In genomic region chr12:96466939-96467751, GRCh38 we compare ENCODE assay signal across 17 cellular contexts. TPM values are rescaled to one million over a fixed set of nuclear protein-coding genes. Genes with fewer than 3 reads are reported as not detected.
A peak's percentile ranks its signal among the peaks of the same experiment; 100 is the strongest.
DNase-seq lines count a peak whose midpoint lies in the region; ATAC-seq and TF ChIP-seq lines count a peak whose summit lies in the region.
"Had no signal": no experiment of that assay in that cellular context is flagged by ENCODE, and none has a peak within 500 bp of the region (broad histone marks: within the 10 kb centered on the region; RNA-seq: fewer than 3 reads in every experiment).

No MANE protein-coding gene starts in this region.

- ATAC-seq in GM18502 (IDR thresholded peaks at IDR 0.05; ENCODE audit: poor library complexity, unreplicated experiment) (no peak), upper lobe of left lung (ENCODE audit: low FRiP score in 2 of 2) (no peak), HG03025 (IDR thresholded peaks at IDR 0.05; ENCODE audit: low FRiP score, unreplicated experiment) (no peak)
- ATAC-seq: activated CD8-positive, alpha-beta memory T cell treated with anti-CD3 and anti-CD28 coated beads, Interleukin-2, amount 10 ng/mL, durations not matched to agents 7 days and 5 days; GM12878 had no signal

- H3K4me1 ChIP-seq in upper lobe of left lung: no peaks in the 10 kb centered on the region
- H3K4me1 ChIP-seq: prostate gland had no signal

- peak; percentile 39 for DNase-seq in COLO668 (lab: John Stamatoyannopoulos, UW; ENCODE audit: unreplicated experiment)
- peak; percentile 45 for DNase-seq in H4 (ENCODE audit: low spot score)
- peak; percentile 55 for DNase-seq in RKO (ENCODE audit: low spot score)
- DNase-seq in foreskin fibroblast: peak; percentile 29 to 51
- no peak for DNase-seq in upper lobe of left lung
- no peak for DNase-seq in stimulated activated CD4-positive, alpha-beta T cell treated with anti-CD3 and anti-CD28 coated beads, Interleukin-4, amount 100 ng/mL, for 24 hours
- DNase-seq: activated CD8-positive, alpha-beta memory T cell treated with anti-CD3 and anti-CD28 coated beads, Interleukin-2, amount 10 ng/mL, durations not matched to agents 7 days and 5 days; activated naive CD4-positive, alpha-beta T cell treated with Interleukin-2 at 50 U/mL for 16 hours; effector CD8-positive, alpha-beta T cell; glutamatergic neuron; kidney; NCI-H2081 treated with DMSO at 0.1 percent for 48 hours; substantia nigra had no signal

- H3K4me3 ChIP-seq in foreskin fibroblast (ENCODE audit: low read depth in 1 of 2, low read length in 2 of 2) (no peak overlapping the region), upper lobe of left lung (no peak overlapping the region)
- H3K4me3 ChIP-seq: GM12878, prostate gland had no signal

- no peak for TF ChIP-seq EP300 in upper lobe of left lung (IDR thresholded peaks at IDR 0.05)

- H3K36me3 ChIP-seq in upper lobe of left lung: no peaks in the 10 kb centered on the region
- H3K36me3 ChIP-seq: prostate gland had no signal

- TF ChIP-seq CTCF in foreskin fibroblast (IDR thresholded peaks at IDR 0.05; ENCODE audit: low read depth, low read length): no peak
- no peak for TF ChIP-seq CTCF in upper lobe of left lung (IDR thresholded peaks at IDR 0.05)

- no peaks in the 10 kb centered on the region for H3K27me3 ChIP-seq in upper lobe of left lung

- WGBS in upper lobe of left lung, 2 donors: 75 to 83% methylated on average over 3 of the region's 3 CpGs

- no peak overlapping the region for H3K27ac ChIP-seq in upper lobe of left lung
- H3K27ac ChIP-seq: prostate gland had no signal

- no peaks in the 10 kb centered on the region for H3K9me3 ChIP-seq in upper lobe of left lung
- H3K9me3 ChIP-seq: prostate gland had no signal

- TF ChIP-seq POLR2A in upper lobe of left lung (IDR thresholded peaks at IDR 0.05): no peak

RNA-seq across cellular contexts. Expression of gene CFAP54, which starts 22.2 kb away (rescaled TPM):
- total RNA-seq in H4 (2014; rRNA removed; shearing (Covaris generic)): 0.64 and 1.8 TPM in 2 replicates
- 10 to 100 TPM in 3 of 6 donors, 1 to 10 TPM in 2, under 1 TPM in 1; 0.66 to 48.8 (median 7.4) TPM for total RNA-seq in upper lobe of left lung

Comparison
In these comparisons a context has a peak if more than half of its experiments do, and no peak if none do; other contexts are left out.
1. DNase-seq: peak in COLO668 (single experiment), H4 (single experiment), RKO (single experiment) and foreskin fibroblast (2 of 2); none in upper lobe of left lung (0 of 2) and stimulated activated CD4-positive, alpha-beta T cell treated with anti-CD3 and anti-CD28 coated beads, Interleukin-4, amount 100 ng/mL, for 24 hours (single experiment).